ENCODE assay signal across 9 cellular contexts in the genomic region with DNA sequence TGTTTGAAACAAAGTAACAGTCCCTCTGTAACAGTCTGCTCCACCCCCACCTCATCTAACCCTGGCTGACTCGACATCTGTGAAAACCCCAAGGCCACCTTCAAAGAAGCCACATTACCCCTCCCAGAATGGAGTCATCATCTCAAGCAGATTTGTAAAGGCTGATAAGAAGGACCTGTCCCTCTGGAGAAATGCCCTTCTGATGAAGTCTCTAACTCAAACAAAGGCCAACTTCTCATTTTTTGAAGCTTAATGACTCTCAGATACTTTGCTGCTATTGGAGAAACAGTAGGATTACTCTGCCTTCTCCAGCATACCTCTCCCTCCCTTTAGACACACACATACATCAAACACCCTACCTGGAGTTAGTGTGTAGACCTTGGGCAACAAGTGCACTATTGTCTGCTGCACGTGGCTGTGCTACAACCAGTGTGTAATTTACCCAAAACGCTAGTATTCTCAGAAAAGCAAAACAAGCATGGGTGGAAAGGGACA. TPM values are rescaled to one million over a fixed set of nuclear protein-coding genes. Genes with fewer than 3 reads are reported as not detected.
DNase-seq lines count a peak whose midpoint lies in the region; ATAC-seq, FAIRE-seq and TF ChIP-seq lines count a peak whose summit lies in the region.
"Had no signal": no experiment of that assay in that cellular context is flagged by ENCODE, and none has a peak within 500 bp of the region (broad histone marks: within the 10 kb centered on the region; RNA-seq: fewer than 3 reads in every experiment).

No MANE protein-coding gene starts in this region.

- no peaks in the 10 kb centered on the region for H4K20me1 ChIP-seq in HCT116 (ENCODE audit: insufficient read depth)

- H3K4me3 ChIP-seq in BJ (ENCODE audit: low read depth, low read length) (no peak overlapping the region), HCT116 (replicated peaks in 1 of 2; ENCODE audit: low read depth in 1 of 2, low read length in 2 of 2) (no peak overlapping the region), left lung (no peak overlapping the region), kidney (ENCODE audit: low read length in 2 of 2) (no peak overlapping the region), transverse colon (no peak overlapping the region)

- POLR2A ChIA-PET in BJ (lab: Charles Lee) (no interaction called here), HCT116 (lab: Charles Lee) (no interaction called here)

- H3K9me3 ChIP-seq in HCT116 (ENCODE audit: control insufficient read depth in 1 of 2, insufficient read depth in 1 of 2, low read depth in 1 of 2, low read length in 2 of 2) (no peaks in the 10 kb centered on the region), left lung (no peaks in the 10 kb centered on the region), kidney (ENCODE audit: control insufficient read depth in 1 of 2, low read length in 2 of 2) (no peaks in the 10 kb centered on the region), transverse colon (no peaks in the 10 kb centered on the region)

- no peak for TF ChIP-seq EP300 in transverse colon (IDR thresholded peaks at IDR 0.05; ENCODE audit: low read depth)

- H3K9ac ChIP-seq in HCT116 (ENCODE audit: low read length) (no peak overlapping the region), kidney (ENCODE audit: low read length in 2 of 2) (no peak overlapping the region)

- CTCF ChIA-PET in BJ (lab: Yijun Ruan, JAX) (no interaction called here), HCT116 (lab: Charles Lee) (no interaction called here)

- TF ChIP-seq RAD21 in HCT116 (IDR thresholded peaks at IDR 0.05; ENCODE audit: low read depth) = no peak

- TF ChIP-seq CTCF in BJ (IDR thresholded peaks at IDR 0.05; ENCODE audit: insufficient read depth, low read depth, low read length) (no peak), HCT116 (IDR thresholded peaks at IDR 0.05 in 2 of 3, conservative IDR thresholded peaks at IDR 0.05 in 1 of 3; ENCODE audit: borderline replicate concordance in 1 of 3, insufficient read depth in 1 of 3, low read depth in 2 of 3, low read length in 2 of 3) (no peak), left lung (IDR thresholded peaks at IDR 0.05) (no peak), kidney (IDR thresholded peaks at IDR 0.05; ENCODE audit: borderline replicate concordance, extremely low read depth, insufficient read depth) (no peak), transverse colon (IDR thresholded peaks at IDR 0.05) (no peak)

- in situ Hi-C loops in transverse colon (cut with MboI; ENCODE audit: low pct_ligation_motif_present in 1 of 4, low pct_unique_long_range_greater_than_20kb in 1 of 4, low sequenced_read_pairs in 3 of 4) = no loop called here

- H3K4me2 ChIP-seq in HCT116 (ENCODE audit: low read length) = peak overlapping the region; percentile 1; the same call in 1 of the 2 replicates

- WGBS in transverse colon (ENCODE audit: low coverage in 1 of 2), 2 donors = 18 to 33% methylated on average over 3 of the region's 3 CpGs

- RAD21 ChIA-PET in HCT116 (lab: Charles Lee; ENCODE audit: low non-redundant PET in 1 of 2, low total read pairs in 2 of 2, uncharacterized antibody in 2 of 2, unreplicated experiment in 2 of 2) = no interaction called here

- FAIRE-seq in kidney (lab: Jason Lieb, UNC) = no peak
- FAIRE-seq: keratinocyte had no signal

- DNase-seq in BJ (ENCODE audit: low read depth) (peak; percentile 22), HCT116 (ENCODE audit: low read depth, low spot score) (no peak), left lung (no peak), kidney (no peak), ecto neural progenitor cell (ENCODE audit: low spot score) (no peak), superior temporal gyrus (ENCODE audit: extremely low spot score) (no peak), transverse colon (no peak)
- peak; percentile 61 for DNase-seq in activated CD4-positive, alpha-beta T cell treated with anti-CD3 and anti-CD28 coated beads for 48 hours

- no peaks in the 10 kb centered on the region for H3K9me2 ChIP-seq in HCT116 (ENCODE audit: insufficient read depth)

- no TSS peak for BruUV-seq in HCT116 (replicated peaks; lab: Mats Ljungman, UMichigan)

- no peak for TF ChIP-seq POLR2A in HCT116 (IDR thresholded peaks at IDR 0.05; ENCODE audit: borderline replicate concordance, extremely low read depth, insufficient read depth, insufficient read length)
- TF ChIP-seq POLR2A in transverse colon (IDR thresholded peaks at IDR 0.05) = no peak

- H3K36me3 ChIP-seq in BJ (ENCODE audit: control insufficient read depth, insufficient read depth, low read length) (no peaks in the 10 kb centered on the region), HCT116 (ENCODE audit: control insufficient read depth in 1 of 2, insufficient read depth in 2 of 2, low read length in 2 of 2) (no peaks in the 10 kb centered on the region), left lung (no peaks in the 10 kb centered on the region), kidney (ENCODE audit: control insufficient read depth in 1 of 2, insufficient read depth in 2 of 2, low read length in 2 of 2) (no peaks in the 10 kb centered on the region), transverse colon (no peaks in the 10 kb centered on the region)

- no peaks in the 10 kb centered on the region for H3K27me3 ChIP-seq in BJ (ENCODE audit: control insufficient read depth, insufficient read depth, low read length)
- no peaks in the 10 kb centered on the region for H3K27me3 ChIP-seq in HCT116 (ENCODE audit: insufficient read depth, low read length)
- H3K27me3 ChIP-seq in left lung = no peaks in the 10 kb centered on the region
- no peaks in the 10 kb centered on the region for H3K27me3 ChIP-seq in transverse colon

- H3K4me1 ChIP-seq in HCT116 (ENCODE audit: control insufficient read depth in 1 of 2, insufficient read depth in 2 of 2, low read length in 2 of 2) = peaks cover 0 to 16% of the 10 kb centered on the region in 2 experiments; a peak in 2 of 4 replicates
- H3K4me1 ChIP-seq in left lung = peaks cover 0 to 28% of the 10 kb centered on the region in 2 donors
- H3K4me1 ChIP-seq in kidney (ENCODE audit: control insufficient read depth in 1 of 2, insufficient read depth in 1 of 2, low read depth in 1 of 2, low read length in 2 of 2) = peaks cover 4 to 17% of the 10 kb centered on the region in 2 donors
- peaks cover 0 to 28% (median 10%) of the 10 kb centered on the region in 4 donors for H3K4me1 ChIP-seq in transverse colon

- ATAC-seq in HCT116 = peak; percentile 46
- ATAC-seq in left lung = peak; percentile 45

- H3K27ac ChIP-seq in HCT116 (ENCODE audit: low read depth, low read length) (no peak overlapping the region), left lung (peak overlapping the region in 1 of 2 donors; percentile 37), kidney (ENCODE audit: low read depth in 2 of 2, low read length in 2 of 2) (no peak overlapping the region), transverse colon (no peak overlapping the region)

- intact Hi-C loops in HCT116 (cut with micrococcal nuclease) (no loop called here), left lung (cut with DNase I) (no loop called here), kidney (cut with DNase I) (no loop called here), transverse colon (cut with DNase I; ENCODE audit: low total_unique reads) (no loop called here)

- no peak overlapping the region for H2AFZ ChIP-seq in HCT116 (ENCODE audit: low read depth, low read length, poor library complexity, severe bottlenecking)

- H3K79me2 ChIP-seq in HCT116 (ENCODE audit: insufficient read depth, low read length) = no peaks in the 10 kb centered on the region

TF ChIP-seq in HCT116, 20 proteins besides CTCF, POLR2A, EP300 and RAD21:
- TF ChIP-seq CEBPB (IDR thresholded peaks at IDR 0.05; ENCODE audit: low read depth) (no peak), TCF7L2 (IDR thresholded peaks at IDR 0.05; ENCODE audit: borderline replicate concordance, extremely low read depth, insufficient read depth, insufficient read length) (peak; percentile 42)

RNA-seq across cellular contexts. Expression of a gene that starts 5.3 kb away (rescaled TPM):
- polyA plus RNA-seq in BJ (2011; rRNA removed) (16.3 and 17.5 TPM in 2 replicates), kidney (ENCODE audit: insufficient read depth, low read depth, low replicate concordance) (11.0 TPM)
- 12.1 and 13.2 TPM in 2 replicates for polyA minus RNA-seq in BJ (2011; rRNA and poly(A)+ RNA removed)
- total RNA-seq in HCT116 (2021; ENCODE audit: unreplicated experiment) (7.9 TPM), left lung (10 to 100 TPM; 31.3 to 32.9 TPM), kidney (19.8 TPM), transverse colon (10 to 100 TPM; 22.7 to 83.0 (median 24.7) TPM)
- polyA plus RNA-seq in HCT116 (2012) = 4.1 and 5.5 TPM in 2 replicates

Comparison
In these comparisons a context has a peak if more than half of its experiments do, and no peak if none do; other contexts are left out.
1. DNase-seq: peak in BJ (single experiment) and activated CD4-positive, alpha-beta T cell treated with anti-CD3 and anti-CD28 coated beads for 48 hours (single experiment); none in HCT116 (single experiment), left lung (0 of 2), kidney (single experiment), ecto neural progenitor cell (single experiment), superior temporal gyrus (single experiment) and transverse colon (single experiment).